8 cellular contexts compared by ENCODE assay signal in the genomic region with DNA sequence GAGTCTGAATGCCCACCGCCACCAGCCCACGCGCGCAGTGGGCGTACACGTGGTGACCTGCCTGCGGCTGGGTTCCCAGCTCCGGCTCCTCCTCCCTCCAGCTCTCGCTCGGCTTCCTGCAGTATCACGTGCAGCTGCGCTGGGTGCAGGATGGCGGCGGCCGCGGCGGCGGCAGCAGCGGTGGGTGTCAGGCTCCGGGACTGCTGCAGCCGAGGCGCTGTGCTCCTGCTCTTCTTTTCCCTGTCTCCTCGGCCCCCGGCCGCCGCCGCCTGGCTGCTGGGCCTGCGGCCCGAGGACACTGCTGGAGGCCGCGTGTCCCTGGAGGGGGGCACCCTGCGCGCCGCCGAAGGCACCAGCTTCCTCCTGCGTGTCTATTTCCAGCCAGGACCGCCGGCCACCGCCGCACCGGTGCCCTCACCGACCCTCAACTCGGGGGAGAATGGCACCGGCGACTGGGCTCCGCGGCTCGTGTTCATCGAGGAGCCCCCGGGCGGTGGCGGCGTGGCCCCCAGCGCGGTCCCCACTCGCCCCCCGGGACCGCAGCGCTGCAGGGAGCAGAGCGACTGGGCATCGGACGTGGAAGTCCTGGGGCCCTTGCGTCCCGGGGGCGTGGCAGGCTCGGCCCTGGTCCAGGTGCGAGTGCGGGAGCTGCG. TPM values are rescaled to one million over a fixed set of nuclear protein-coding genes. Genes with fewer than 3 reads are reported as not detected.
DNase-seq lines count a peak whose midpoint lies in the region; ATAC-seq and TF ChIP-seq lines count a peak whose summit lies in the region.

Gene CNNM1, plus strand, starts transcription at position 119 of the 653 bp plus-strand sequence. Its CDS starts 32 bp downstream, at position 151.

- ATAC-seq in GM18505 (IDR thresholded peaks at IDR 0.05; ENCODE audit: unreplicated experiment) (peak; percentile 84), HG03354 (IDR thresholded peaks at IDR 0.05; ENCODE audit: poor library complexity, severe bottlenecking, unreplicated experiment) (peak; percentile 73), activated B cell treated with CpG ODN at 0.5 μM for 24 hours (ENCODE audit: low read depth) (peak; percentile 18), naive B cell (ENCODE audit: low read depth in 2 of 2) (peak in 1 of 2 donors; percentile 33)

- intact Hi-C loops in activated B cell treated with CpG ODN at 0.5 μM for 24 hours (cut with micrococcal nuclease) = no loop called here

- TF ChIP-seq POLR2A in GM18505 (IDR thresholded peaks at IDR 0.05; ENCODE audit: borderline replicate concordance, extremely low read depth, insufficient read depth, insufficient read length) = peak; percentile 48

- no peak for DNase-seq in activated B cell treated with CpG ODN at 0.5 μM for 24 hours
- peak; percentile 26 for DNase-seq in epithelial cell of esophagus (ENCODE audit: low read depth)
- DNase-seq in naive B cell = no peak
- DNase-seq in LoVo (ENCODE audit: low spot score) = no peak

- peaks cover 2% of the 10 kb centered on the region for H3K4me1 ChIP-seq in thymus (ENCODE audit: control insufficient read depth, insufficient read depth, low read length)

- peaks cover 4% of the 10 kb centered on the region for H3K9me3 Mint-ChIP-seq in activated B cell treated with CpG ODN at 0.5 μM for 24 hours
- H3K9me3 Mint-ChIP-seq in naive B cell = peaks cover 0 to 31% (median 6%) of the 10 kb centered on the region in 7 donors

- H3K36me3 Mint-ChIP-seq in activated B cell treated with CpG ODN at 0.5 μM for 24 hours (ENCODE audit: low read depth) = no peaks in the 10 kb centered on the region
- peaks cover 9 to 11% of the 10 kb centered on the region in 2 donors for H3K36me3 Mint-ChIP-seq in naive B cell

- peak within 1 kb of the TSS; percentile 16 for H3K4me3 ChIP-seq in epithelial cell of esophagus (ENCODE audit: low read length)
- H3K4me3 ChIP-seq in thymus (ENCODE audit: low read length) = peak within 1 kb of the TSS; percentile 52

- H3K27ac ChIP-seq in 22Rv1 = peak within 1 kb of the TSS; percentile 56
- H3K27ac ChIP-seq in thymus (ENCODE audit: low read depth) = no peak within 1 kb of the TSS

- WGBS in thymus = under 1% methylated on average over 69 of the region's 69 CpGs

- peaks cover 21% of the 10 kb centered on the region for H3K27me3 ChIP-seq in thymus (ENCODE audit: control insufficient read depth, insufficient read depth)

- H3K27me3 Mint-ChIP-seq in activated B cell treated with CpG ODN at 0.5 μM for 24 hours (peaks cover 37% of the 10 kb centered on the region), naive B cell (peaks cover 33 to 45% (median 39%) of the 10 kb centered on the region in 3 donors)

- TF ChIP-seq CTCF in 22Rv1 (IDR thresholded peaks at IDR 0.05) (no peak), activated B cell treated with CpG ODN at 0.5 μM for 24 hours (IDR thresholded peaks at IDR 0.05) (no peak), epithelial cell of esophagus (IDR thresholded peaks at IDR 0.05; ENCODE audit: insufficient read depth, low read depth, low read length, missing control alignments) (no peak)

- no peaks in the 10 kb centered on the region for H3K36me3 ChIP-seq in thymus (ENCODE audit: control insufficient read depth, insufficient read depth)

- no peaks in the 10 kb centered on the region for H3K9me3 ChIP-seq in thymus (ENCODE audit: control insufficient read depth)

- H3K27ac Mint-ChIP-seq in activated B cell treated with CpG ODN at 0.5 μM for 24 hours (no peak within 1 kb of the TSS), naive B cell (peak within 1 kb of the TSS in 1 of 6 donors; percentile 59)

- CTCF ChIA-PET in activated B cell treated with CpG ODN at 0.5 μM for 24 hours (lab: Charles Lee) = no interaction called here

- H3K4me3 Mint-ChIP-seq in activated B cell treated with CpG ODN at 0.5 μM for 24 hours = peak within 1 kb of the TSS; percentile 33
- H3K4me3 Mint-ChIP-seq in naive B cell = peak within 1 kb of the TSS; percentile 40 to 89 (median 70)

- H3K4me1 Mint-ChIP-seq in activated B cell treated with CpG ODN at 0.5 μM for 24 hours (peaks cover 12% of the 10 kb centered on the region), naive B cell (peaks cover 4 to 13% (median 7%) of the 10 kb centered on the region in 3 donors)

- POLR2A ChIA-PET in activated B cell treated with CpG ODN at 0.5 μM for 24 hours (lab: Charles Lee) = no interaction called here

RNA-seq across cellular contexts. Expression of gene CNNM1, which starts in this region (rescaled TPM):
- 0.02 TPM in 1 of 2 replicates, not detected in the other for total RNA-seq in activated B cell treated with CpG ODN at 0.5 μM for 24 hours
- polyA plus RNA-seq in naive B cell (ENCODE audit: low read depth in 6 of 6) (not detected), thymus (0.16 TPM)

Comparison
In these comparisons a context has a peak if more than half of its experiments do, and no peak if none do; other contexts are left out.
1. Peak in ATAC-seq in activated B cell treated with CpG ODN at 0.5 μM for 24 hours; RNA of the gene not detected or under 1 TPM.